26 cellular contexts compared by ENCODE assay signal in genomic region chr11:70734379-70734778, GRCh38.
"Had no signal": no experiment of that assay in that cellular context is flagged by ENCODE, and none has a peak within 500 bp of the region (broad histone marks: within the 10 kb centered on the region; RNA-seq: fewer than 3 reads in every experiment).

No MANE protein-coding gene starts in this region.

- H3K27me3 ChIP-seq: colonic mucosa, hepatocyte, left lung, neutrophil, stomach, thyroid gland had no signal

- H3K4me1 ChIP-seq: colonic mucosa, gastrocnemius medialis, left lung, lower lobe of right lung, parathyroid adenoma, thyroid gland had no signal

- H3K36me3 Mint-ChIP-seq: natural killer cell; stimulated activated effector memory CD8-positive, alpha-beta T cell treated with anti-CD3 and anti-CD28 coated beads, Interleukin-12 subunit alpha, Interleukin-12 subunit beta, amount 100 ng/mL, for 72 hours had no signal

- H3K4me1 Mint-ChIP-seq: endodermal cell; natural killer cell; stimulated activated effector memory CD8-positive, alpha-beta T cell treated with anti-CD3 and anti-CD28 coated beads, Interleukin-12 subunit alpha, Interleukin-12 subunit beta, amount 100 ng/mL, for 72 hours had no signal

- DNase-seq: colonic mucosa; effector CD8-positive, alpha-beta T cell; endodermal cell; foreskin fibroblast; gastrocnemius medialis; head of caudate nucleus; left cardiac atrium; left lung; natural killer cell; stimulated activated CD4-positive, alpha-beta T cell treated with anti-CD3 and anti-CD28 coated beads, Interleukin-2, amount 100 ng/mL, for 24 hours; stimulated activated CD4-positive, alpha-beta T cell treated with anti-CD3 and anti-CD28 coated beads, Interleukin-4, amount 100 ng/mL, for 24 hours; stimulated activated naive CD4-positive, alpha-beta T cell treated with Interleukin-2 at 50 U/mL for 16 hours; stomach; thyroid gland; trophoblast cell had no signal

- ATAC-seq: esophagus mucosa; gastrocnemius medialis; left cardiac atrium; left lung; lower lobe of right lung; natural killer cell; sciatic nerve; stimulated activated effector memory CD8-positive, alpha-beta T cell treated with anti-CD3 and anti-CD28 coated beads, Interleukin-12 subunit alpha, Interleukin-12 subunit beta, amount 100 ng/mL, for 72 hours had no signal

- H3K9ac ChIP-seq: parathyroid adenoma had no signal

- H3K4me3 Mint-ChIP-seq: dendritic cell treated with granulocyte-macrophage colony-stimulating factor and Interleukin-4, amounts not matched to agents 40 ng/mL and 50 ng/mL, for 4 days; endodermal cell; natural killer cell; stimulated activated effector memory CD8-positive, alpha-beta T cell treated with anti-CD3 and anti-CD28 coated beads, Interleukin-12 subunit alpha, Interleukin-12 subunit beta, amount 100 ng/mL, for 72 hours had no signal

- H3K9me3 Mint-ChIP-seq: dendritic cell treated with granulocyte-macrophage colony-stimulating factor and Interleukin-4, amounts not matched to agents 40 ng/mL and 50 ng/mL, for 4 days; endodermal cell; natural killer cell; stimulated activated effector memory CD8-positive, alpha-beta T cell treated with anti-CD3 and anti-CD28 coated beads, Interleukin-12 subunit alpha, Interleukin-12 subunit beta, amount 100 ng/mL, for 72 hours had no signal

- H3K36me3 ChIP-seq: colonic mucosa, gastrocnemius medialis, left lung, lower lobe of right lung, neutrophil, stomach, thyroid gland had no signal

- H3K27ac ChIP-seq: colonic mucosa, epithelial cell of prostate, gastrocnemius medialis, hepatocyte, left lung, lower lobe of right lung, neutrophil, parathyroid adenoma, stomach, thyroid gland had no signal

- H3K9me3 ChIP-seq: colonic mucosa, gastrocnemius medialis, left lung, lower lobe of right lung, neutrophil, stomach, thyroid gland had no signal

- H3K4me3 ChIP-seq: colonic mucosa, gastrocnemius medialis, hepatocyte, left lung, lower lobe of right lung, smooth muscle cell, stomach, thyroid gland had no signal

- H3K27ac Mint-ChIP-seq: dendritic cell treated with granulocyte-macrophage colony-stimulating factor and Interleukin-4, amounts not matched to agents 40 ng/mL and 50 ng/mL, for 4 days; endodermal cell; natural killer cell; progenitor cell of endocrine pancreas; stimulated activated effector memory CD8-positive, alpha-beta T cell treated with anti-CD3 and anti-CD28 coated beads, Interleukin-12 subunit alpha, Interleukin-12 subunit beta, amount 100 ng/mL, for 72 hours had no signal

- H3K27me3 Mint-ChIP-seq: dendritic cell treated with granulocyte-macrophage colony-stimulating factor and Interleukin-4, amounts not matched to agents 40 ng/mL and 50 ng/mL, for 4 days; progenitor cell of endocrine pancreas had no signal
